Comparison of ENCODE assay signal across 12 cellular contexts in the genomic region with DNA sequence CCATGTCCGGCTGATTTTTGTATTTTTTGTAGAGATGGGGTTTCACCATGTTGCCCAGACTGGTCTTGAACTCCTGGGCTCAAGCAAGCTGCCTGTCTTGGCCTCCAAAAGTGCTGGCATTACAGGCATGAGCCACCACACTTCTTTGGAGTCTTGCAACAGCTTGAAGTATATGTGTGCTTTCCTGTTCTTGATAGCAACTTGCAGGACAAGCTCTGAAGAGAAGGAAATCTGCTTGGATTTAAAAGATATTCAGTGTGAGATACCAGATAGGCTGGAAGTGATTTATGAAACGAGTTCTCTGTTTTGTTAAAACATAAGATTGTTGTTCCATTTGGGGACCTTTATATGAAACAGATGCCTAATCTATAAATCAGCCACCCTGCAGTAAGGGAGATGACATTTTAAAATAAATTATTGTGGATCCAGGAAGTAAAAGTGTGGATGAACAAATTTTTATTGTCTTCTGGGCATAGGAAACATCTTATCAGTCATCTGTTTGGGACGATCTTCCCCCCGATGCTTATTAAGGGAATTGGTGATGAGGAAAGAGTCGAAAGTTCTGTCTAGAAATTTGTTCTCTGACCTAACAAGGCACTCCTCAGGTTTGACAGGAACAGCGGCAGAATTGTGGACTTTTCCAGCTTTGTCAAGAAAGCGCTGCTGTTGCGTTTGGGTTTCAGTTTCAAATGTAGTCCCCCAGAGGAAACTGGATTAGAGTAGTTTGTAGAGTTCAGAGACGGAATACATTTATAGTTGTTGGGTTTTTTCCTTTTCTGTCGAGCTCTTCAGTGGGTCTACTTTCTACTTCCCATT.
"Had no signal": no experiment of that assay in that cellular context is flagged by ENCODE, and none has a peak within 500 bp of the region (broad histone marks: within the 10 kb centered on the region; RNA-seq: fewer than 3 reads in every experiment).

No MANE protein-coding gene starts in this region.

- H3K27me3 ChIP-seq: pancreas, suprapubic skin had no signal

- H3K36me3 ChIP-seq: pancreas, suprapubic skin had no signal

- H3K9me3 ChIP-seq: pancreas, suprapubic skin had no signal

- H3K27ac ChIP-seq: pancreas, suprapubic skin had no signal

- ATAC-seq: effector memory CD8-positive, alpha-beta T cell; left lobe of liver; pancreas; stimulated activated memory B cell treated with anti-CD40 and anti-IgM and Interleukin-4, amounts not matched to agents 10 μg/mL and 1 μg/mL and 100 μg/mL, for 72 hours had no signal

- H3K4me1 ChIP-seq: pancreas, suprapubic skin had no signal

- DNase-seq: activated T-cell treated with anti-CD3 and anti-CD28 coated beads, Interleukin-2, amount 50 U/mL, for 1 hour; amygdala; effector memory CD8-positive, alpha-beta T cell; erythroblast; foreskin melanocyte; head of caudate nucleus; pancreas; small intestine had no signal

- FAIRE-seq: islet of Langerhans, pancreas, small intestine had no signal

- H3K4me3 ChIP-seq: pancreas, suprapubic skin had no signal
